1 cellular context compared by ENCODE assay signal in the genomic region with DNA sequence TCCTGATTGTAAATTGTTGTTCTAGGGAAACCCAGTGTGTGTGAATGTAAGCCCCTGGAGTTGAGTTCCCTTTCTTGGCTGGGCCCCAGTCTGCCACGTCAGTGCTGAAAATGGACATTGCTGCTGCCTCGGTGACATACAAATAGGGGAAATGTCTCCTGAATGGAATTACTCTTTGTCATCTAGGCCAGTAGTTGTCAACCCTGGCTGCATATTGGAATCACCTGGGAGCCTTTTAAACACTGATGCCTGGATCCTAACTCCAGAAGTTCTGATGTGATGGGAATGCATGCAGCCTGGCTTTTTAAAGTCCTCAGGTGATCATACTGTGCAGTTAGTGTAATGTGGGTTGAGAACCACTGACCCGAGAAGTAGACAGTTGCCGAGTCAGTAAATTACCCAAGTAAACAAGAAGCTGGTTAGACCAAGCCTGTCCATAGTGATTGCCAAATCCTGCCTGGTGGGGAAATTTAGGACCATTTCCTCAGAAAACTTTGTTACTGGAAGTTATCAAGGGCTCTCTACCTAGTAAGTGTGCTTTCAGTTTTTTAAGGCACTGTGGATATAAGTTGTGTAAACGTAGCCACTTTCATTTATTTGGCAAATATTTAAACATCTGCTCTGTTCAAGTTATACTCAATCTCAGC.
TF ChIP-seq lines count a peak whose summit lies in the region.

No MANE protein-coding gene starts in this region.

TF ChIP-seq in HepG2, 621 proteins besides CTCF, POLR2A, EP300 and RAD21 (continued from another document and continues in another):
- TF ChIP-seq EHMT2 (IDR thresholded peaks at IDR 0.05; ENCODE audit: borderline replicate concordance, low read depth, low read length), result no peak
- no peak for TF ChIP-seq EED (CRISPR knock-in tag; IDR thresholded peaks at IDR 0.05)
- TF ChIP-seq, protein P1, sequence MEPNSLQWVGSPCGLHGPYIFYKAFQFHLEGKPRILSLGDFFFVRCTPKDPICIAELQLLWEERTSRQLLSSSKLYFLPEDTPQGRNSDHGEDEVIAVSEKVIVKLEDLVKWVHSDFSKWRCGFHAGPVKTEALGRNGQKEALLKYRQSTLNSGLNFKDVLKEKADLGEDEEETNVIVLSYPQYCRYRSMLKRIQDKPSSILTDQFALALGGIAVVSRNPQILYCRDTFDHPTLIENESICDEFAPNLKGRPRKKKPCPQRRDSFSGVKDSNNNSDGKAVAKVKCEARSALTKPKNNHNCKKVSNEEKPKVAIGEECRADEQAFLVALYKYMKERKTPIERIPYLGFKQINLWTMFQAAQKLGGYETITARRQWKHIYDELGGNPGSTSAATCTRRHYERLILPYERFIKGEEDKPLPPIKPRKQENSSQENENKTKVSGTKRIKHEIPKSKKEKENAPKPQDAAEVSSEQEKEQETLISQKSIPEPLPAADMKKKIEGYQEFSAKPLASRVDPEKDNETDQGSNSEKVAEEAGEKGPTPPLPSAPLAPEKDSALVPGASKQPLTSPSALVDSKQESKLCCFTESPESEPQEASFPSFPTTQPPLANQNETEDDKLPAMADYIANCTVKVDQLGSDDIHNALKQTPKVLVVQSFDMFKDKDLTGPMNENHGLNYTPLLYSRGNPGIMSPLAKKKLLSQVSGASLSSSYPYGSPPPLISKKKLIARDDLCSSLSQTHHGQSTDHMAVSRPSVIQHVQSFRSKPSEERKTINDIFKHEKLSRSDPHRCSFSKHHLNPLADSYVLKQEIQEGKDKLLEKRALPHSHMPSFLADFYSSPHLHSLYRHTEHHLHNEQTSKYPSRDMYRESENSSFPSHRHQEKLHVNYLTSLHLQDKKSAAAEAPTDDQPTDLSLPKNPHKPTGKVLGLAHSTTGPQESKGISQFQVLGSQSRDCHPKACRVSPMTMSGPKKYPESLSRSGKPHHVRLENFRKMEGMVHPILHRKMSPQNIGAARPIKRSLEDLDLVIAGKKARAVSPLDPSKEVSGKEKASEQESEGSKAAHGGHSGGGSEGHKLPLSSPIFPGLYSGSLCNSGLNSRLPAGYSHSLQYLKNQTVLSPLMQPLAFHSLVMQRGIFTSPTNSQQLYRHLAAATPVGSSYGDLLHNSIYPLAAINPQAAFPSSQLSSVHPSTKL (CRISPR knock-in tag; IDR thresholded peaks at IDR 0.05), result peak; percentile 31; the same call in 1 of the 2 replicates
- TF ChIP-seq ZKSCAN5 (CRISPR knock-in tag; IDR thresholded peaks at IDR 0.05), result no peak
- TF ChIP-seq ZBTB7A (CRISPR knock-in tag; IDR thresholded peaks at IDR 0.05), result no peak
- no peak for TF ChIP-seq SAFB2 (CRISPR knock-in tag; IDR thresholded peaks at IDR 0.05; ENCODE audit: borderline replicate concordance, low read depth)
- peak; percentile 24; the same call in 1 of the 2 replicates for TF ChIP-seq SPEN (CRISPR knock-in tag; IDR thresholded peaks at IDR 0.05; ENCODE audit: low read depth)
- no peak for TF ChIP-seq JUN (CRISPR knock-in tag; IDR thresholded peaks at IDR 0.05)
- peak; percentile 54 for TF ChIP-seq ZNF724P (CRISPR knock-in tag; IDR thresholded peaks at IDR 0.05; ENCODE audit: borderline replicate concordance)
- TF ChIP-seq ZNF317 (CRISPR knock-in tag; IDR thresholded peaks at IDR 0.05), result no peak
- TF ChIP-seq ZNF3 (CRISPR knock-in tag; IDR thresholded peaks at IDR 0.05), result 0 out of 2 replicates have a peak, but pooled peaks have one; percentile 60
- no peak for TF ChIP-seq ZNF343 (CRISPR knock-in tag; IDR thresholded peaks at IDR 0.05)
- no peak for TF ChIP-seq KLF13 (CRISPR knock-in tag; IDR thresholded peaks at IDR 0.05)
- TF ChIP-seq SRSF1 (optimal IDR thresholded peaks at IDR 0.05; ENCODE audit: low read depth, low read length), result no peak
- peak; percentile 66 for TF ChIP-seq ZNF501 (CRISPR knock-in tag; IDR thresholded peaks at IDR 0.05)
- TF ChIP-seq DMAP1 (CRISPR knock-in tag; IDR thresholded peaks at IDR 0.05), result no peak
- TF ChIP-seq ZBTB1 (CRISPR knock-in tag; IDR thresholded peaks at IDR 0.05; ENCODE audit: borderline replicate concordance), result no peak
- no peak for TF ChIP-seq ZBTB2 (CRISPR knock-in tag; IDR thresholded peaks at IDR 0.05; ENCODE audit: low read depth)
- TF ChIP-seq HNRNPH1 (optimal IDR thresholded peaks at IDR 0.05; ENCODE audit: low read depth, low read length), result no peak
- TF ChIP-seq, protein P2, sequence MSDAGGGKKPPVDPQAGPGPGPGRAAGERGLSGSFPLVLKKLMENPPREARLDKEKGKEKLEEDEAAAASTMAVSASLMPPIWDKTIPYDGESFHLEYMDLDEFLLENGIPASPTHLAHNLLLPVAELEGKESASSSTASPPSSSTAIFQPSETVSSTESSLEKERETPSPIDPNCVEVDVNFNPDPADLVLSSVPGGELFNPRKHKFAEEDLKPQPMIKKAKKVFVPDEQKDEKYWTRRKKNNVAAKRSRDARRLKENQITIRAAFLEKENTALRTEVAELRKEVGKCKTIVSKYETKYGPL (CRISPR knock-in tag; IDR thresholded peaks at IDR 0.05), result no peak
- no peak for TF ChIP-seq EEA1 (CRISPR knock-in tag; IDR thresholded peaks at IDR 0.05; ENCODE audit: borderline replicate concordance)
- peak; percentile 51; the same call in 1 of the 2 replicates for TF ChIP-seq ZNF292 (CRISPR knock-in tag; IDR thresholded peaks at IDR 0.05; ENCODE audit: borderline replicate concordance, low read depth)
- TF ChIP-seq ZNF703 (CRISPR knock-in tag; IDR thresholded peaks at IDR 0.05; ENCODE audit: borderline replicate concordance), result no peak
- no peak for TF ChIP-seq JUNB (CRISPR knock-in tag; IDR thresholded peaks at IDR 0.05; ENCODE audit: borderline replicate concordance)
- no peak for TF ChIP-seq KDM4B (CRISPR knock-in tag; IDR thresholded peaks at IDR 0.05)
- TF ChIP-seq ZFX (CRISPR knock-in tag; IDR thresholded peaks at IDR 0.05; ENCODE audit: low read depth), result no peak
- TF ChIP-seq MAFF (IDR thresholded peaks at IDR 0.05; ENCODE audit: low read depth, low read length), result peak; percentile 49; the same call in 1 of the 2 replicates
- no peak for TF ChIP-seq PTBP1 (IDR thresholded peaks at IDR 0.05; ENCODE audit: low read depth, low read length, poor library complexity, severe bottlenecking)
- TF ChIP-seq ZNF557 (CRISPR knock-in tag; IDR thresholded peaks at IDR 0.05), result no peak
- TF ChIP-seq ZNF619 (CRISPR knock-in tag; IDR thresholded peaks at IDR 0.05), result no peak
- TF ChIP-seq ZFP82 (CRISPR knock-in tag; IDR thresholded peaks at IDR 0.05; ENCODE audit: borderline replicate concordance), result no peak
- TF ChIP-seq KAT7 (CRISPR knock-in tag; IDR thresholded peaks at IDR 0.05; ENCODE audit: borderline replicate concordance), result no peak
- TF ChIP-seq ZSCAN9 (CRISPR knock-in tag; IDR thresholded peaks at IDR 0.05; ENCODE audit: borderline replicate concordance), result no peak
- TF ChIP-seq TARDBP (CRISPR knock-in tag; IDR thresholded peaks at IDR 0.05), result no peak
- TF ChIP-seq, protein P3, sequence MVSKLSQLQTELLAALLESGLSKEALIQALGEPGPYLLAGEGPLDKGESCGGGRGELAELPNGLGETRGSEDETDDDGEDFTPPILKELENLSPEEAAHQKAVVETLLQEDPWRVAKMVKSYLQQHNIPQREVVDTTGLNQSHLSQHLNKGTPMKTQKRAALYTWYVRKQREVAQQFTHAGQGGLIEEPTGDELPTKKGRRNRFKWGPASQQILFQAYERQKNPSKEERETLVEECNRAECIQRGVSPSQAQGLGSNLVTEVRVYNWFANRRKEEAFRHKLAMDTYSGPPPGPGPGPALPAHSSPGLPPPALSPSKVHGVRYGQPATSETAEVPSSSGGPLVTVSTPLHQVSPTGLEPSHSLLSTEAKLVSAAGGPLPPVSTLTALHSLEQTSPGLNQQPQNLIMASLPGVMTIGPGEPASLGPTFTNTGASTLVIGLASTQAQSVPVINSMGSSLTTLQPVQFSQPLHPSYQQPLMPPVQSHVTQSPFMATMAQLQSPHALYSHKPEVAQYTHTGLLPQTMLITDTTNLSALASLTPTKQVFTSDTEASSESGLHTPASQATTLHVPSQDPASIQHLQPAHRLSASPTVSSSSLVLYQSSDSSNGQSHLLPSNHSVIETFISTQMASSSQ (IDR thresholded peaks at IDR 0.05; ENCODE audit: low read depth), result no peak
- TF ChIP-seq, protein P3 (CRISPR knock-in tag; IDR thresholded peaks at IDR 0.05; ENCODE audit: borderline replicate concordance), result peak; percentile 30; the same call in 1 of the 2 replicates
- TF ChIP-seq, protein P4, sequence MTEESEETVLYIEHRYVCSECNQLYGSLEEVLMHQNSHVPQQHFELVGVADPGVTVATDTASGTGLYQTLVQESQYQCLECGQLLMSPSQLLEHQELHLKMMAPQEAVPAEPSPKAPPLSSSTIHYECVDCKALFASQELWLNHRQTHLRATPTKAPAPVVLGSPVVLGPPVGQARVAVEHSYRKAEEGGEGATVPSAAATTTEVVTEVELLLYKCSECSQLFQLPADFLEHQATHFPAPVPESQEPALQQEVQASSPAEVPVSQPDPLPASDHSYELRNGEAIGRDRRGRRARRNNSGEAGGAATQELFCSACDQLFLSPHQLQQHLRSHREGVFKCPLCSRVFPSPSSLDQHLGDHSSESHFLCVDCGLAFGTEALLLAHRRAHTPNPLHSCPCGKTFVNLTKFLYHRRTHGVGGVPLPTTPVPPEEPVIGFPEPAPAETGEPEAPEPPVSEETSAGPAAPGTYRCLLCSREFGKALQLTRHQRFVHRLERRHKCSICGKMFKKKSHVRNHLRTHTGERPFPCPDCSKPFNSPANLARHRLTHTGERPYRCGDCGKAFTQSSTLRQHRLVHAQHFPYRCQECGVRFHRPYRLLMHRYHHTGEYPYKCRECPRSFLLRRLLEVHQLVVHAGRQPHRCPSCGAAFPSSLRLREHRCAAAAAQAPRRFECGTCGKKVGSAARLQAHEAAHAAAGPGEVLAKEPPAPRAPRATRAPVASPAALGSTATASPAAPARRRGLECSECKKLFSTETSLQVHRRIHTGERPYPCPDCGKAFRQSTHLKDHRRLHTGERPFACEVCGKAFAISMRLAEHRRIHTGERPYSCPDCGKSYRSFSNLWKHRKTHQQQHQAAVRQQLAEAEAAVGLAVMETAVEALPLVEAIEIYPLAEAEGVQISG (CRISPR knock-in tag; IDR thresholded peaks at IDR 0.05), result no peak
- 0 out of 2 replicates have a peak, but pooled peaks have one; percentile 36 for TF ChIP-seq ARNT2 (CRISPR knock-in tag; IDR thresholded peaks at IDR 0.05; ENCODE audit: low read depth)
- TF ChIP-seq ZNF674 (CRISPR knock-in tag; IDR thresholded peaks at IDR 0.05; ENCODE audit: low read depth), result no peak
- TF ChIP-seq, protein P5, sequence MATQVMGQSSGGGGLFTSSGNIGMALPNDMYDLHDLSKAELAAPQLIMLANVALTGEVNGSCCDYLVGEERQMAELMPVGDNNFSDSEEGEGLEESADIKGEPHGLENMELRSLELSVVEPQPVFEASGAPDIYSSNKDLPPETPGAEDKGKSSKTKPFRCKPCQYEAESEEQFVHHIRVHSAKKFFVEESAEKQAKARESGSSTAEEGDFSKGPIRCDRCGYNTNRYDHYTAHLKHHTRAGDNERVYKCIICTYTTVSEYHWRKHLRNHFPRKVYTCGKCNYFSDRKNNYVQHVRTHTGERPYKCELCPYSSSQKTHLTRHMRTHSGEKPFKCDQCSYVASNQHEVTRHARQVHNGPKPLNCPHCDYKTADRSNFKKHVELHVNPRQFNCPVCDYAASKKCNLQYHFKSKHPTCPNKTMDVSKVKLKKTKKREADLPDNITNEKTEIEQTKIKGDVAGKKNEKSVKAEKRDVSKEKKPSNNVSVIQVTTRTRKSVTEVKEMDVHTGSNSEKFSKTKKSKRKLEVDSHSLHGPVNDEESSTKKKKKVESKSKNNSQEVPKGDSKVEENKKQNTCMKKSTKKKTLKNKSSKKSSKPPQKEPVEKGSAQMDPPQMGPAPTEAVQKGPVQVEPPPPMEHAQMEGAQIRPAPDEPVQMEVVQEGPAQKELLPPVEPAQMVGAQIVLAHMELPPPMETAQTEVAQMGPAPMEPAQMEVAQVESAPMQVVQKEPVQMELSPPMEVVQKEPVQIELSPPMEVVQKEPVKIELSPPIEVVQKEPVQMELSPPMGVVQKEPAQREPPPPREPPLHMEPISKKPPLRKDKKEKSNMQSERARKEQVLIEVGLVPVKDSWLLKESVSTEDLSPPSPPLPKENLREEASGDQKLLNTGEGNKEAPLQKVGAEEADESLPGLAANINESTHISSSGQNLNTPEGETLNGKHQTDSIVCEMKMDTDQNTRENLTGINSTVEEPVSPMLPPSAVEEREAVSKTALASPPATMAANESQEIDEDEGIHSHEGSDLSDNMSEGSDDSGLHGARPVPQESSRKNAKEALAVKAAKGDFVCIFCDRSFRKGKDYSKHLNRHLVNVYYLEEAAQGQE (IDR thresholded peaks at IDR 0.05; ENCODE audit: borderline replicate concordance in 1 of 2, low read depth in 1 of 2, low read length in 2 of 2), result no peak
- no peak for TF ChIP-seq ATAD3A (CRISPR knock-in tag; IDR thresholded peaks at IDR 0.05)
- TF ChIP-seq ZNF589 (CRISPR knock-in tag; conservative IDR thresholded peaks at IDR 0.05), result no peak
